Comparison of ENCODE assay signal across 8 cellular contexts in genomic region chr21:44800103-44800502, GRCh38. TPM values are rescaled to one million over a fixed set of nuclear protein-coding genes. Genes with fewer than 3 reads are reported as not detected.
DNase-seq lines count a peak whose midpoint lies in the region; ATAC-seq and TF ChIP-seq lines count a peak whose summit lies in the region.

No MANE protein-coding gene starts in this region.

- DNase-seq in GM10266 (ENCODE audit: extremely low spot score): no peak
- peak; percentile 42 for DNase-seq in NCI-H2227 treated with DMSO at 0.1 percent for 48 hours (lab: John Stamatoyannopoulos, UW)
- peak; percentile 42 for DNase-seq in astrocyte of the spinal cord (ENCODE audit: low read depth, low spot score)
- no peak for DNase-seq in central memory CD4-positive, alpha-beta T cell
- no peak for DNase-seq in sciatic nerve (ENCODE audit: low spot score)
- DNase-seq in thyroid gland: no peak

- intact Hi-C loops in sciatic nerve (cut with DNase I) (no loop called here), thyroid gland (cut with DNase I) (loop anchor here (5.0 kb wide), 1 partner anchor 72 kb away; the partner anchor contains the start of gene PTTG1IP)

- WGBS in mesodermal cell (ENCODE audit: insufficient coverage in 2 of 2), 2 experiments: 77 to 87% methylated on average over 6 to 7 of the region's 12 CpGs
- 40 to 44% methylated on average over 12 of the region's 12 CpGs for WGBS in thyroid gland, 2 donors

- H3K4me1 ChIP-seq in mesodermal cell (ENCODE audit: control insufficient read depth, insufficient read depth, low read length, poor library complexity, severe bottlenecking) (peaks cover 14% of the 10 kb centered on the region), thyroid gland (peaks cover 28 to 36% of the 10 kb centered on the region in 2 donors)

- TF ChIP-seq CTCF in GM10266 (IDR thresholded peaks at IDR 0.05; ENCODE audit: control insufficient read depth, insufficient read depth, low read depth, missing control alignments) (peak; percentile 32), astrocyte of the spinal cord (IDR thresholded peaks at IDR 0.05; ENCODE audit: low read depth, low read length) (peak; percentile 49), thyroid gland (IDR thresholded peaks at IDR 0.05) (peak in 1 of 6 experiments; percentile 13)

- H3K4me3 ChIP-seq in astrocyte of the spinal cord (ENCODE audit: low read depth, low read length) (no peak overlapping the region), mesodermal cell (ENCODE audit: extremely low read depth, insufficient read depth, low read length, poor library complexity, severe bottlenecking) (peak overlapping the region; percentile 91), thyroid gland (replicated peaks in 1 of 3) (no peak overlapping the region)

- no peak for TF ChIP-seq POLR2A in thyroid gland (IDR thresholded peaks at IDR 0.05)

- H3K27me3 ChIP-seq in thyroid gland: no peaks in the 10 kb centered on the region

- no peak overlapping the region for H3K27ac ChIP-seq in mesodermal cell (ENCODE audit: low read depth, low read length, severe bottlenecking)
- H3K27ac ChIP-seq in thyroid gland: no peak overlapping the region

- no peaks in the 10 kb centered on the region for H3K9me3 ChIP-seq in mesodermal cell (ENCODE audit: control insufficient read depth, low read length)
- H3K9me3 ChIP-seq in thyroid gland: no peaks in the 10 kb centered on the region

- ATAC-seq in GM21737 (IDR thresholded peaks at IDR 0.05; ENCODE audit: unreplicated experiment): no peak
- ATAC-seq in sciatic nerve: no peak

- H3K36me3 ChIP-seq in mesodermal cell (ENCODE audit: control insufficient read depth, insufficient read depth, low read length) (peaks cover 69% of the 10 kb centered on the region), thyroid gland (peaks cover 0 to 9% of the 10 kb centered on the region in 2 donors)

- in situ Hi-C loops in astrocyte of the spinal cord (cut with HindIII; ENCODE audit: low sequenced_read_pairs): no loop called here

RNA-seq across cellular contexts. Expression of gene UBE2G2, which starts 1.5 kb away (rescaled TPM):
- polyA plus RNA-seq in mesodermal cell (2013, experiment 1 of 2): 46.6 TPM
- 39.9 TPM for polyA plus RNA-seq in mesodermal cell (2013, experiment 2 of 2)
- total RNA-seq in sciatic nerve: 78.0 TPM
- 100 to 1,000 TPM in 1 of 4 donors, 10 to 100 TPM in 3; 90.4 to 127 (median 95.3) TPM for total RNA-seq in thyroid gland

RNA-seq across cellular contexts. Expression of gene SUMO3, which starts 17.8 kb away (rescaled TPM):
- polyA plus RNA-seq in mesodermal cell (2013, experiment 1 of 2): 108 TPM
- polyA plus RNA-seq in mesodermal cell (2013, experiment 2 of 2): 108 TPM
- total RNA-seq in sciatic nerve: 65.5 TPM
- total RNA-seq in thyroid gland: 100 to 1,000 TPM in 1 of 4 donors, 10 to 100 TPM in 3; 65.7 to 127 (median 87.8) TPM

Comparison
In these comparisons a context has a peak if more than half of its experiments do, and no peak if none do; other contexts are left out.
1. DNase-seq: peak in NCI-H2227 treated with DMSO at 0.1 percent for 48 hours (single experiment) and astrocyte of the spinal cord (single experiment); none in GM10266 (single experiment), central memory CD4-positive, alpha-beta T cell (single experiment), sciatic nerve (single experiment) and thyroid gland (0 of 2).